ENCODE assay signal across 8 cellular contexts in genomic region chr6:5214570-5215052, GRCh38. TPM values are rescaled to one million over a fixed set of nuclear protein-coding genes. Genes with fewer than 3 reads are reported as not detected.
DNase-seq lines count a peak whose midpoint lies in the region; ATAC-seq and TF ChIP-seq lines count a peak whose summit lies in the region.

No MANE protein-coding gene starts in this region.

- H3K27me3 ChIP-seq in IMR-90 (ENCODE audit: control insufficient read depth, insufficient read depth, low read length) (no peaks in the 10 kb centered on the region), right atrium auricular region (no peaks in the 10 kb centered on the region)

- no peak overlapping the region for H3K4me2 ChIP-seq in IMR-90 (ENCODE audit: low read depth, low read length)

- 0 out of 2 replicates have a peak overlapping the region, but pooled peaks have one; percentile 15 for H3K23ac ChIP-seq in IMR-90 (ENCODE audit: low read depth, low read length)

- in situ Hi-C loops in IMR-90 (cut with MboI; ENCODE audit: low sequenced_read_pairs), result loop anchor here (25.0 kb wide), 1 partner anchor 1323 kb away; no protein-coding TSS in a partner anchor

- H2BK5ac ChIP-seq in IMR-90 (ENCODE audit: low read depth, low read length, poor library complexity, severe bottlenecking), result no peak overlapping the region

- H3K4me1 Mint-ChIP-seq in activated naive CD8-positive, alpha-beta T cell treated with anti-CD3 and anti-CD28 coated beads, Interleukin-2, amount 10 ng/mL, durations not matched to agents 7 days and 5 days, result peaks cover 3% of the 10 kb centered on the region

- H4K91ac ChIP-seq in IMR-90 (ENCODE audit: insufficient read depth, low read depth, low read length), result no peak overlapping the region

- no peak overlapping the region for H4K8ac ChIP-seq in IMR-90 (ENCODE audit: low read depth in 2 of 2, low read length in 2 of 2)

- no peak overlapping the region for H3K14ac ChIP-seq in IMR-90 (replicated peaks; ENCODE audit: low read depth, low read length)

- no peak overlapping the region for H3K18ac ChIP-seq in IMR-90 (ENCODE audit: low read depth, low read length)

- no TSS peak for BruUV-seq in IMR-90 (replicated peaks; lab: Mats Ljungman, UMichigan)

- H3K27ac ChIP-seq in IMR-90 (ENCODE audit: insufficient read depth, low read length), result no peak overlapping the region
- H3K27ac ChIP-seq in right atrium auricular region, result no peak overlapping the region

- 0 out of 2 replicates have a peak overlapping the region, but pooled peaks have one; percentile 8 for H2BK20ac ChIP-seq in IMR-90 (ENCODE audit: low read depth, low read length)

- DNase-seq in D341Med (ENCODE audit: low spot score), result peak; percentile 85
- peak; percentile 78 for DNase-seq in IMR-90
- DNase-seq in activated naive CD8-positive, alpha-beta T cell treated with anti-CD3 and anti-CD28 coated beads, Interleukin-2, amount 10 ng/mL, durations not matched to agents 7 days and 5 days, result peak; percentile 39
- DNase-seq in right atrium auricular region (ENCODE audit: low spot score), result no peak
- DNase-seq in stimulated activated CD4-positive, alpha-beta T cell treated with anti-CD3 and anti-CD28 coated beads, Interleukin-2, amount 100 ng/mL, for 48 hours, result peak; percentile 26 to 32
- DNase-seq in NCI-H2081 treated with DMSO at 0.1 percent for 48 hours (lab: John Stamatoyannopoulos, UW), result no peak
- DNase-seq in activated gamma-delta T cell (lab: John Stamatoyannopoulos, UW), result no peak

- 0 out of 2 replicates have a peak overlapping the region, but pooled peaks have one; percentile 26 for H3K56ac ChIP-seq in IMR-90 (ENCODE audit: extremely low read depth, insufficient read depth, low read length)

- no peak overlapping the region; the same call in 1 of the 2 replicates for H2BK120ac ChIP-seq in IMR-90 (ENCODE audit: low read depth, low read length)

- dilution Hi-C loops in IMR-90 (cut with HindIII; ENCODE audit: low sequenced_read_pairs, unreplicated experiment), result no loop called here

- intact Hi-C loops in IMR-90 (cut with micrococcal nuclease), result loop anchor here (1.0 to 2.0 kb wide), 2 partner anchors 71 to 188 kb away; no protein-coding TSS in a partner anchor

- H3K36me3 ChIP-seq in IMR-90 (ENCODE audit: control insufficient read depth, insufficient read depth, low read length) (0 out of 2 replicates have a peak, but pooled peaks cover 2% of the 10 kb centered on the region), right atrium auricular region (no peaks in the 10 kb centered on the region)

- H2BK15ac ChIP-seq in IMR-90 (ENCODE audit: low read depth, low read length), result no peak overlapping the region; the same call in 2 of the 3 replicates

- TF ChIP-seq POLR2A in IMR-90 (IDR thresholded peaks at IDR 0.05; ENCODE audit: low read depth, low read length), result no peak

- CTCF ChIA-PET in IMR-90 (lab: Yijun Ruan, JAX), result interaction anchor here (0.6 to 2.5 kb wide), 9 partner anchors 9 to 244 kb away, joined by 3 to 15 read pairs (median 4); no protein-coding TSS in a partner anchor

- peaks cover 1% of the 10 kb centered on the region for H3K36me3 Mint-ChIP-seq in activated naive CD8-positive, alpha-beta T cell treated with anti-CD3 and anti-CD28 coated beads, Interleukin-2, amount 10 ng/mL, durations not matched to agents 7 days and 5 days

- peak overlapping the region; percentile 49 for H2AK9ac ChIP-seq in IMR-90 (replicated peaks; ENCODE audit: low read depth, low read length, poor library complexity)

- H3K4ac ChIP-seq in IMR-90 (ENCODE audit: low read depth, low read length), result peak overlapping the region; percentile 30; the same call in 1 of the 2 replicates

- H3K9me3 ChIP-seq in IMR-90 (ENCODE audit: control insufficient read depth, insufficient read depth, low read length), result no peaks in the 10 kb centered on the region
- H3K9me3 ChIP-seq in right atrium auricular region, result no peaks in the 10 kb centered on the region

- no peak overlapping the region for H3K27ac Mint-ChIP-seq in activated naive CD8-positive, alpha-beta T cell treated with anti-CD3 and anti-CD28 coated beads, Interleukin-2, amount 10 ng/mL, durations not matched to agents 7 days and 5 days

- no peak overlapping the region for H3K4me3 Mint-ChIP-seq in activated naive CD8-positive, alpha-beta T cell treated with anti-CD3 and anti-CD28 coated beads, Interleukin-2, amount 10 ng/mL, durations not matched to agents 7 days and 5 days

- no peaks in the 10 kb centered on the region for H3K9me3 Mint-ChIP-seq in activated naive CD8-positive, alpha-beta T cell treated with anti-CD3 and anti-CD28 coated beads, Interleukin-2, amount 10 ng/mL, durations not matched to agents 7 days and 5 days

- peaks cover 0 to 7% of the 10 kb centered on the region in 2 experiments; a peak in 2 of 4 replicates for H3K79me1 ChIP-seq in IMR-90 (ENCODE audit: low read depth in 1 of 2, low read length in 2 of 2)

- H3K4me3 ChIP-seq in IMR-90 (ENCODE audit: insufficient read depth, low read depth, low read length) (no peak overlapping the region), right atrium auricular region (no peak overlapping the region)

- ATAC-seq in IMR-90 (ENCODE audit: low read depth) (peak; percentile 78), HG03196 (IDR thresholded peaks at IDR 0.05; ENCODE audit: unreplicated experiment) (no peak)
- ATAC-seq in activated naive CD8-positive, alpha-beta T cell treated with anti-CD3 and anti-CD28 coated beads, Interleukin-2, amount 10 ng/mL, durations not matched to agents 7 days and 5 days (ENCODE audit: low read depth), result no peak

- no peak overlapping the region for H4K5ac ChIP-seq in IMR-90 (ENCODE audit: low read depth, low read length)

- TF ChIP-seq CTCF in IMR-90 (conservative IDR thresholded peaks at IDR 0.05; ENCODE audit: low read depth, low read length) (peak; percentile 69), right atrium auricular region (IDR thresholded peaks at IDR 0.05) (peak; percentile 63 to 81)

- H3K9ac ChIP-seq in IMR-90 (ENCODE audit: low read depth, low read length), result no peak overlapping the region

- peak overlapping the region; percentile 12; the same call in 1 of the 2 replicates for H2AK5ac ChIP-seq in IMR-90 (ENCODE audit: low read depth, low read length)

- H3K9me1 ChIP-seq in IMR-90 (ENCODE audit: insufficient read depth, low read length), result peaks cover 18% of the 10 kb centered on the region; the same call in 1 of the 2 replicates

- peak overlapping the region; percentile 53 for H2AFZ ChIP-seq in IMR-90 (replicated peaks; ENCODE audit: low read length, poor library complexity)

- H3K4me1 ChIP-seq in IMR-90 (ENCODE audit: control insufficient read depth, insufficient read depth, low read length) (peaks cover 8% of the 10 kb centered on the region; the same call in 1 of the 2 replicates), right atrium auricular region (peaks cover 0 to 20% of the 10 kb centered on the region in 2 donors)

- no peaks in the 10 kb centered on the region for H4K20me1 ChIP-seq in IMR-90 (ENCODE audit: insufficient read depth, low read length)

- 10% methylated on average over 5 of the region's 10 CpGs; no CpG with 5 or more reads in 1 of the 2 experiments for WGBS in IMR-90 (ENCODE audit: extremely low coverage in 2 of 2, insufficient read length in 1 of 2), 2 experiments

- no peaks in the 10 kb centered on the region for H3K27me3 Mint-ChIP-seq in activated naive CD8-positive, alpha-beta T cell treated with anti-CD3 and anti-CD28 coated beads, Interleukin-2, amount 10 ng/mL, durations not matched to agents 7 days and 5 days

- POLR2A ChIA-PET in IMR-90 (lab: Charles Lee; ENCODE audit: unreplicated experiment), result no interaction called here
- POLR2A ChIA-PET in activated naive CD8-positive, alpha-beta T cell treated with anti-CD3 and anti-CD28 coated beads, Interleukin-2, amount 10 ng/mL, durations not matched to agents 7 days and 5 days (lab: Charles Lee), result no interaction called here

- peak; percentile 82 for TF ChIP-seq RAD21 in IMR-90 (IDR thresholded peaks at IDR 0.05; ENCODE audit: low read length)

TF ChIP-seq in IMR-90, 13 proteins besides CTCF, POLR2A, EP300 and RAD21:
- no peak for TF ChIP-seq USF2 (IDR thresholded peaks at IDR 0.05; ENCODE audit: low read depth, low read length)
- no peak for TF ChIP-seq MAFK (IDR thresholded peaks at IDR 0.05; ENCODE audit: low read depth, low read length)
- peak; percentile 59; the same call in 1 of the 2 replicates for TF ChIP-seq SMC3 (IDR thresholded peaks at IDR 0.05; ENCODE audit: low read depth, low read length)
- peak; percentile 15; the same call in 1 of the 2 replicates for TF ChIP-seq BHLHE40 (IDR thresholded peaks at IDR 0.05; ENCODE audit: low read depth, low read length)
- TF ChIP-seq RCOR1 (IDR thresholded peaks at IDR 0.05; ENCODE audit: insufficient replicate concordance, low read length), result no peak
- no peak for TF ChIP-seq CEBPB (IDR thresholded peaks at IDR 0.05; ENCODE audit: low read depth, low read length)

RNA-seq across cellular contexts. Expression of gene LYRM4, which starts 46.1 kb away (rescaled TPM):
- total RNA-seq in IMR-90 (2012; rRNA removed) (11.5 and 16.1 TPM in 2 replicates), right atrium auricular region (10 to 100 TPM; 19.1 to 22.5 TPM)
- 25.9 and 26.6 TPM in 2 replicates for polyA plus RNA-seq in IMR-90 (2012; rRNA removed)
- polyA plus RNA-seq in IMR-90 (2012; cell fraction: cytosol; rRNA removed), result 14.7 and 33.0 TPM in 2 replicates
- polyA plus RNA-seq in IMR-90 (2012; cell fraction: nucleus; rRNA removed; ENCODE audit: low replicate concordance), result 4.4 and 11.8 TPM in 2 replicates
- total RNA-seq in activated naive CD8-positive, alpha-beta T cell treated with anti-CD3 and anti-CD28 coated beads, Interleukin-2, amount 10 ng/mL, durations not matched to agents 7 days and 5 days, result 10 to 100 TPM; 26.5 to 27.1 TPM

RNA-seq across cellular contexts. Expression of gene FARS2, which starts 46.7 kb away (rescaled TPM):
- total RNA-seq in IMR-90 (2012; rRNA removed) (26.1 and 28.9 TPM in 2 replicates), right atrium auricular region (10 to 100 TPM in 1 of 2 donors, 1 to 10 TPM in 1; 9.4 to 15.0 TPM)
- polyA plus RNA-seq in IMR-90 (2012; rRNA removed), result 10.7 and 12.1 TPM in 2 replicates
- polyA plus RNA-seq in IMR-90 (2012; cell fraction: cytosol; rRNA removed), result 8.2 and 11.1 TPM in 2 replicates
- polyA plus RNA-seq in IMR-90 (2012; cell fraction: nucleus; rRNA removed; ENCODE audit: low replicate concordance), result 6.5 and 6.6 TPM in 2 replicates
- total RNA-seq in activated naive CD8-positive, alpha-beta T cell treated with anti-CD3 and anti-CD28 coated beads, Interleukin-2, amount 10 ng/mL, durations not matched to agents 7 days and 5 days, result 10 to 100 TPM; 15.5 to 18.4 TPM

Comparison
In these comparisons a context has a peak if more than half of its experiments do, and no peak if none do; other contexts are left out.
1. DNase-seq: peak in D341Med (single experiment), IMR-90 (single experiment), activated naive CD8-positive, alpha-beta T cell treated with anti-CD3 and anti-CD28 coated beads, Interleukin-2, amount 10 ng/mL, durations not matched to agents 7 days and 5 days (single experiment) and stimulated activated CD4-positive, alpha-beta T cell treated with anti-CD3 and anti-CD28 coated beads, Interleukin-2, amount 100 ng/mL, for 48 hours (2 of 2); none in right atrium auricular region (single experiment), NCI-H2081 treated with DMSO at 0.1 percent for 48 hours (single experiment) and activated gamma-delta T cell (single experiment).